9 cellular contexts compared by ENCODE assay signal in genomic region chr14:103520269-103520656, GRCh38. TPM values are rescaled to one million over a fixed set of nuclear protein-coding genes. Genes with fewer than 3 reads are reported as not detected.
DNase-seq lines count a peak whose midpoint lies in the region; TF ChIP-seq lines count a peak whose summit lies in the region.
"Had no signal": no experiment of that assay in that cellular context is flagged by ENCODE, and none has a peak within 500 bp of the region (broad histone marks: within the 10 kb centered on the region; RNA-seq: fewer than 3 reads in every experiment).

No MANE protein-coding gene starts in this region.

- 0 out of 22 replicates have a peak, but pooled peaks cover 0 to 9% (median 0%) of the 10 kb centered on the region in 11 experiments for H3K9me3 ChIP-seq in BLaER1 treated with 17β-estradiol and CSF1 and Interleukin-3, amounts not matched to agents 10 nM and 100 nM (replicated peaks in 1 of 11)
- H3K9me3 ChIP-seq in NT2/D1 (ENCODE audit: insufficient read depth, low read length): no peaks in the 10 kb centered on the region
- H3K9me3 ChIP-seq in effector memory CD4-positive, alpha-beta T cell (ENCODE audit: control insufficient read depth, low read length): no peaks in the 10 kb centered on the region
- H3K9me3 ChIP-seq in osteoblast (ENCODE audit: low read depth, low read length): no peaks in the 10 kb centered on the region

- no peak overlapping the region for H3K56ac ChIP-seq in mesendoderm (ENCODE audit: low read length)

- peak overlapping the region; percentile 79 to 90 (median 86) for H3K4me2 ChIP-seq in BLaER1 treated with 17β-estradiol and CSF1 and Interleukin-3, amounts not matched to agents 10 nM and 100 nM
- peak overlapping the region; percentile 61 for H3K4me2 ChIP-seq in osteoblast (ENCODE audit: insufficient read depth, low read length)
- no peak overlapping the region for H3K4me2 ChIP-seq in mesendoderm (ENCODE audit: low read length)

- no peak overlapping the region for H3K18ac ChIP-seq in mesendoderm (ENCODE audit: low read length)

- no peak for TF ChIP-seq CTCF in osteoblast (IDR thresholded peaks at IDR 0.05; ENCODE audit: extremely low read depth, low read depth, low read length)

- no peak overlapping the region for H3K23ac ChIP-seq in mesendoderm (ENCODE audit: low read length)

- H3K79me2 ChIP-seq in osteoblast (ENCODE audit: insufficient read depth, low read length) (no peaks in the 10 kb centered on the region), mesendoderm (ENCODE audit: control insufficient read depth, insufficient read depth, low read length) (no peaks in the 10 kb centered on the region)

- no peak overlapping the region for H2BK15ac ChIP-seq in mesendoderm (replicated peaks; ENCODE audit: low read depth)

- no peaks in the 10 kb centered on the region for H3K79me1 ChIP-seq in mesendoderm (ENCODE audit: low read length)

- H3K36me3 ChIP-seq in BLaER1 treated with 17β-estradiol and CSF1 and Interleukin-3, amounts not matched to agents 10 nM and 100 nM: no peaks in the 10 kb centered on the region
- peaks cover 13% of the 10 kb centered on the region for H3K36me3 ChIP-seq in NT2/D1 (ENCODE audit: insufficient read depth, insufficient read length, low read length)
- no peaks in the 10 kb centered on the region for H3K36me3 ChIP-seq in effector memory CD4-positive, alpha-beta T cell (ENCODE audit: control insufficient read depth, insufficient read depth, low read length)
- no peaks in the 10 kb centered on the region for H3K36me3 ChIP-seq in osteoblast (ENCODE audit: insufficient read depth, low read length)
- no peaks in the 10 kb centered on the region for H3K36me3 ChIP-seq in mesendoderm (ENCODE audit: control insufficient read depth, insufficient read depth, low read length)

- no peak overlapping the region for H2AK5ac ChIP-seq in mesendoderm (ENCODE audit: low read length)

- no peak overlapping the region for H2BK5ac ChIP-seq in mesendoderm (ENCODE audit: low read length)

- no CpG with 5 or more reads among the region's 10 CpGs for WGBS in mesendoderm (ENCODE audit: extremely low coverage, insufficient coverage, low lambda C conversion rate)

- no peak overlapping the region for H2AFZ ChIP-seq in osteoblast (ENCODE audit: low read length)

- no peak overlapping the region for H2BK120ac ChIP-seq in mesendoderm (ENCODE audit: low read depth, low read length)

- peak overlapping the region in 9 of 10 experiments; percentile 51 to 69 (median 60); a peak in 13 of 20 replicates for H3K4me3 ChIP-seq in BLaER1 treated with 17β-estradiol and CSF1 and Interleukin-3, amounts not matched to agents 10 nM and 100 nM
- H3K4me3 ChIP-seq in NT2/D1 (ENCODE audit: insufficient read length, low read depth) (peak overlapping the region; percentile 6), osteoblast (ENCODE audit: insufficient read depth, low read length) (no peak overlapping the region), mesendoderm (ENCODE audit: low read length) (no peak overlapping the region)
- peak overlapping the region; percentile 59 for H3K4me3 ChIP-seq in effector memory CD4-positive, alpha-beta T cell (ENCODE audit: insufficient read depth, low read depth, low read length, poor library complexity, severe bottlenecking)

- no peak overlapping the region for H4K5ac ChIP-seq in mesendoderm (ENCODE audit: low read length)

- peaks cover 32 to 70% (median 46%) of the 10 kb centered on the region in 10 experiments for H3K4me1 ChIP-seq in BLaER1 treated with 17β-estradiol and CSF1 and Interleukin-3, amounts not matched to agents 10 nM and 100 nM
- peaks cover 18% of the 10 kb centered on the region for H3K4me1 ChIP-seq in NT2/D1 (ENCODE audit: insufficient read depth, insufficient read length)
- H3K4me1 ChIP-seq in effector memory CD4-positive, alpha-beta T cell (ENCODE audit: control insufficient read depth, insufficient read depth, low read length, poor library complexity, severe bottlenecking): peaks cover 23% of the 10 kb centered on the region
- peaks cover 23% of the 10 kb centered on the region for H3K4me1 ChIP-seq in osteoblast (ENCODE audit: insufficient read depth, low read length)
- no peaks in the 10 kb centered on the region for H3K4me1 ChIP-seq in mesendoderm (ENCODE audit: control insufficient read depth, low read depth, low read length)

- H3K9ac ChIP-seq in BLaER1 treated with 17β-estradiol and CSF1 and Interleukin-3, amounts not matched to agents 10 nM and 100 nM: peak overlapping the region in 8 of 11 experiments; percentile 45 to 69 (median 66); a peak in 14 of 22 replicates
- H3K9ac ChIP-seq in NT2/D1 (ENCODE audit: insufficient read length, low read depth) (no peak overlapping the region), mesendoderm (ENCODE audit: low read length) (no peak overlapping the region)

- no peak overlapping the region for H3K4ac ChIP-seq in mesendoderm (ENCODE audit: low read depth, low read length)

- peaks cover 0 to 86% (median 26%) of the 10 kb centered on the region in 11 experiments; a peak in 18 of 22 replicates for H4K20me1 ChIP-seq in BLaER1 treated with 17β-estradiol and CSF1 and Interleukin-3, amounts not matched to agents 10 nM and 100 nM
- H4K20me1 ChIP-seq in osteoblast (ENCODE audit: insufficient read depth, low read length): peaks cover 5% of the 10 kb centered on the region

- H3K27ac ChIP-seq in BLaER1 treated with 17β-estradiol and CSF1 and Interleukin-3, amounts not matched to agents 10 nM and 100 nM: peak overlapping the region in 1 of 11 experiments; percentile 43; a peak in 1 of 22 replicates
- no peak overlapping the region for H3K27ac ChIP-seq in effector memory CD4-positive, alpha-beta T cell (ENCODE audit: insufficient read depth, low read length, poor library complexity, severe bottlenecking)
- H3K27ac ChIP-seq in osteoblast (ENCODE audit: low read depth, low read length): no peak overlapping the region
- no peak overlapping the region for H3K27ac ChIP-seq in mesendoderm (ENCODE audit: low read depth, low read length)

- no peak for DNase-seq in NT2/D1 (ENCODE audit: low read depth, low spot score)
- DNase-seq in effector memory CD4-positive, alpha-beta T cell: no peak
- no peak for DNase-seq in osteoblast (ENCODE audit: insufficient read length, low spot score, missing footprints)
- no peak for DNase-seq in NCI-H1417 treated with DMSO at 0.1 percent for 48 hours (lab: John Stamatoyannopoulos, UW)
- no peak for DNase-seq in mesendoderm
- no peak for DNase-seq in NCI-H446 treated with DMSO at 0.1 percent for 48 hours (lab: John Stamatoyannopoulos, UW)
- no peak for DNase-seq in superior temporal gyrus (ENCODE audit: extremely low spot score)
- DNase-seq: NK-92 treated with Interleukin-12 subunit alpha and Interleukin-12 subunit beta, amount 100 ng/mL, for 24 hours had no signal

- H4K8ac ChIP-seq in mesendoderm (ENCODE audit: low read depth, low read length): no peak overlapping the region

- peaks cover 29 to 49% (median 45%) of the 10 kb centered on the region in 11 experiments for H3K27me3 ChIP-seq in BLaER1 treated with 17β-estradiol and CSF1 and Interleukin-3, amounts not matched to agents 10 nM and 100 nM
- H3K27me3 ChIP-seq in NT2/D1 (ENCODE audit: insufficient read depth, insufficient read length) (peaks cover 17% of the 10 kb centered on the region), osteoblast (ENCODE audit: insufficient read depth, low read length) (peaks cover 28% of the 10 kb centered on the region), mesendoderm (ENCODE audit: insufficient read depth, low read length, poor library complexity) (peaks cover 5% of the 10 kb centered on the region)
- peaks cover 3% of the 10 kb centered on the region for H3K27me3 ChIP-seq in effector memory CD4-positive, alpha-beta T cell (replicated peaks; ENCODE audit: control insufficient read depth, insufficient read depth, low read length, poor library complexity, severe bottlenecking)

RNA-seq across cellular contexts. Expression of gene CKB, which starts 2.4 kb away (rescaled TPM):
- total RNA-seq in osteoblast: 5.1 and 8.3 TPM in 2 replicates
- polyA plus RNA-seq in mesendoderm (2013, experiment 1 of 2): 162 TPM
- 164 TPM for polyA plus RNA-seq in mesendoderm (2013, experiment 2 of 2)

RNA-seq across cellular contexts. Expression of gene TRMT61A, which starts 8.7 kb away (rescaled TPM):
- 9.0 and 10.6 TPM in 2 replicates for total RNA-seq in osteoblast
- 9.6 TPM for polyA plus RNA-seq in mesendoderm (2013, experiment 1 of 2)
- 9.5 TPM for polyA plus RNA-seq in mesendoderm (2013, experiment 2 of 2)

RNA-seq across cellular contexts. Expression of gene BAG5, which starts 42.2 kb away (rescaled TPM):
- 28.6 and 30.8 TPM in 2 replicates for total RNA-seq in osteoblast
- 22.9 TPM for polyA plus RNA-seq in mesendoderm (2013, experiment 1 of 2)
- 21.8 TPM for polyA plus RNA-seq in mesendoderm (2013, experiment 2 of 2)

RNA-seq across cellular contexts. Expression of gene COA8, which starts 42.5 kb away (rescaled TPM):
- total RNA-seq in osteoblast: 23.0 and 24.6 TPM in 2 replicates
- polyA plus RNA-seq in mesendoderm (2013, experiment 1 of 2): 27.1 TPM
- 28.2 TPM for polyA plus RNA-seq in mesendoderm (2013, experiment 2 of 2)

Comparison
In these comparisons a context has a peak if more than half of its experiments do, and no peak if none do; other contexts are left out.
1. H3K4me3 ChIP-seq: peak in BLaER1 treated with 17β-estradiol and CSF1 and Interleukin-3, amounts not matched to agents 10 nM and 100 nM (9 of 10), NT2/D1 (single experiment) and effector memory CD4-positive, alpha-beta T cell (single experiment); none in osteoblast (single experiment) and mesendoderm (single experiment).
2. H3K9ac ChIP-seq: peak in BLaER1 treated with 17β-estradiol and CSF1 and Interleukin-3, amounts not matched to agents 10 nM and 100 nM (8 of 11); none in NT2/D1 (single experiment) and mesendoderm (single experiment).